9 cellular contexts compared by ENCODE assay signal in the genomic region with DNA sequence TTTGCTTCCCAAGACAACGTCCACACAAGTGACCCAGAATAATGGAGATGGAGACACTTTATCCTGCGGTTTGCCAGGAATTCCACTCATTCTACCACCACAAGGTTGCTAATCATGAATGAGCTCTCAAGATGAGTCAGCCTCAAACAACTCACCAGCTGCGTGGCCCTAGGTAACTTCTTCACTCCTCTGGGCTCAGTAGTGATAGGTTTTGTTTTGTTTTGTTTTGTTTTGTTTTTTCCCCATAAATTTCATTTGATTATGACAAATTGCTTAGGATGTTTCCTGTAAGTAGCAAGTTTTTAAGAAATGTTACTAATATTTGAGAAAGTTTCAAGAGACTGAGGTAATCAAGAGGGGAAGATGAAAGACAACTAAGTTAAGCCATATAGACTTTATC.
A peak's percentile ranks its signal among the peaks of the same experiment; 100 is the strongest.
DNase-seq lines count a peak whose midpoint lies in the region; ATAC-seq and TF ChIP-seq lines count a peak whose summit lies in the region.
"Had no signal": no experiment of that assay in that cellular context is flagged by ENCODE, and none has a peak within 500 bp of the region (broad histone marks: within the 10 kb centered on the region; RNA-seq: fewer than 3 reads in every experiment).

No MANE protein-coding gene starts in this region.

- H3K27ac Mint-ChIP-seq in CD14-positive monocyte = no peak overlapping the region

- H3K27me3 Mint-ChIP-seq in CD14-positive monocyte (ENCODE audit: low read depth in 3 of 3) = peaks cover 0 to 4% (median 2%) of the 10 kb centered on the region in 3 donors

- peaks cover 0 to 4% (median 2%) of the 10 kb centered on the region in 7 donors for H3K9me3 Mint-ChIP-seq in CD14-positive monocyte

- no peaks in the 10 kb centered on the region for H3K36me3 Mint-ChIP-seq in CD14-positive monocyte

- peak; percentile 20 for DNase-seq in NCI-H748 (lab: John Stamatoyannopoulos, UW; ENCODE audit: unreplicated experiment)
- DNase-seq in NCI-H748 treated with DMSO at 0.1 percent for 48 hours (lab: John Stamatoyannopoulos, UW) = no peak
- peak; percentile 47 for DNase-seq in NCI-H146 (lab: John Stamatoyannopoulos, UW)
- peak; percentile 92 for DNase-seq in epithelial cell of esophagus (ENCODE audit: low read depth)
- peak; percentile 61 for DNase-seq in stromal cell of bone marrow (ENCODE audit: low read depth)
- DNase-seq in NCI-H2081 (lab: John Stamatoyannopoulos, UW) = no peak
- no peak for DNase-seq in CD14-positive monocyte (ENCODE audit: low spot score)

- ATAC-seq in HG02870 (IDR thresholded peaks at IDR 0.05; ENCODE audit: unreplicated experiment) = no peak

- TF ChIP-seq CTCF in epithelial cell of esophagus (IDR thresholded peaks at IDR 0.05; ENCODE audit: insufficient read depth, low read depth, low read length, missing control alignments) = no peak
- TF ChIP-seq CTCF in CD14-positive monocyte (IDR thresholded peaks at IDR 0.05) = no peak

- H3K4me1 Mint-ChIP-seq in CD14-positive monocyte = no peaks in the 10 kb centered on the region

- H3K4me3 ChIP-seq in epithelial cell of esophagus (ENCODE audit: low read length) = no peak overlapping the region
- H3K4me3 ChIP-seq: BLaER1 treated with 17β-estradiol and CSF1 and Interleukin-3, amounts not matched to agents 10 nM and 100 nM had no signal

- intact Hi-C loops in CD14-positive monocyte (cut with micrococcal nuclease) = no loop called here

- H3K4me3 Mint-ChIP-seq in CD14-positive monocyte = no peak overlapping the region

Comparison
In these comparisons a context has a peak if more than half of its experiments do, and no peak if none do; other contexts are left out.
1. DNase-seq: peak in NCI-H748 (single experiment), NCI-H146 (single experiment), epithelial cell of esophagus (single experiment) and stromal cell of bone marrow (single experiment); none in NCI-H748 treated with DMSO at 0.1 percent for 48 hours (single experiment), NCI-H2081 (0 of 2) and CD14-positive monocyte (single experiment).